ENCODE assay signal across 26 cellular contexts in genomic region chr1:65630855-65631254, GRCh38.
A peak's percentile ranks its signal among the peaks of the same experiment; 100 is the strongest.
DNase-seq lines count a peak whose midpoint lies in the region; ATAC-seq and TF ChIP-seq lines count a peak whose summit lies in the region.
"Had no signal": no experiment of that assay in that cellular context is flagged by ENCODE, and none has a peak within 500 bp of the region (broad histone marks: within the 10 kb centered on the region; RNA-seq: fewer than 3 reads in every experiment).

No MANE protein-coding gene starts in this region.

- no peak overlapping the region for H4K91ac ChIP-seq in mesenchymal stem cell (ENCODE audit: low read length)

- H3K27ac Mint-ChIP-seq in Calu3 (ENCODE audit: unreplicated experiment) = no peak overlapping the region
- H3K27ac Mint-ChIP-seq: stimulated activated naive B cell treated with anti-CD40 and anti-IgM and Interleukin-4, amounts not matched to agents 10 μg/mL and 1 μg/mL and 100 μg/mL, for 72 hours; T-helper 2 cell treated with Interferon-gamma antibody and Interleukin-4, amounts not matched to agents 5 μg/mL and 100 μg/mL, for 36 hours had no signal

- WGBS in mesenchymal stem cell = no CpG with 5 or more reads among the region's 2 CpGs

- H3K27ac ChIP-seq in mesenchymal stem cell (ENCODE audit: low read length, poor library complexity, severe bottlenecking) (no peak overlapping the region), lower lobe of right lung (no peak overlapping the region)
- H3K27ac ChIP-seq: 22Rv1, BLaER1, dorsolateral prefrontal cortex, esophagus muscularis mucosa, SJSA1 had no signal

- no peak overlapping the region for H2AFZ ChIP-seq in mesenchymal stem cell (ENCODE audit: low read depth, low read length)

- no peaks in the 10 kb centered on the region for H3K79me1 ChIP-seq in mesenchymal stem cell (replicated peaks; ENCODE audit: low read length, poor library complexity, severe bottlenecking)

- H3K4me3 Mint-ChIP-seq in Calu3 (ENCODE audit: low read depth, unreplicated experiment) = no peak overlapping the region
- H3K4me3 Mint-ChIP-seq: stimulated activated naive B cell treated with anti-CD40 and anti-IgM and Interleukin-4, amounts not matched to agents 10 μg/mL and 1 μg/mL and 100 μg/mL, for 72 hours; T-helper 2 cell treated with Interferon-gamma antibody and Interleukin-4, amounts not matched to agents 5 μg/mL and 100 μg/mL, for 36 hours had no signal

- H3K27me3 Mint-ChIP-seq in Calu3 (ENCODE audit: unreplicated experiment) = no peaks in the 10 kb centered on the region
- H3K27me3 Mint-ChIP-seq: stimulated activated naive B cell treated with anti-CD40 and anti-IgM and Interleukin-4, amounts not matched to agents 10 μg/mL and 1 μg/mL and 100 μg/mL, for 72 hours had no signal

- H2BK12ac ChIP-seq in mesenchymal stem cell (ENCODE audit: low read length in 2 of 2) = no peak overlapping the region

- H3K9me3 Mint-ChIP-seq in Calu3 (ENCODE audit: low read depth, unreplicated experiment) = no peaks in the 10 kb centered on the region
- H3K9me3 Mint-ChIP-seq: stimulated activated naive B cell treated with anti-CD40 and anti-IgM and Interleukin-4, amounts not matched to agents 10 μg/mL and 1 μg/mL and 100 μg/mL, for 72 hours; T-helper 2 cell treated with Interferon-gamma antibody and Interleukin-4, amounts not matched to agents 5 μg/mL and 100 μg/mL, for 36 hours had no signal

- no peak overlapping the region for H3K18ac ChIP-seq in mesenchymal stem cell (ENCODE audit: low read depth in 1 of 2, low read length in 2 of 2)

- no peak for ATAC-seq in lower lobe of right lung
- ATAC-seq: PC-3; stimulated activated naive B cell treated with anti-CD40 and anti-IgM and Interleukin-4, amounts not matched to agents 10 μg/mL and 1 μg/mL and 100 μg/mL, for 72 hours had no signal

- H2AK5ac ChIP-seq in mesenchymal stem cell (ENCODE audit: low read length, severe bottlenecking) = peak overlapping the region; percentile 33

- H3K9me3 ChIP-seq in mesenchymal stem cell (ENCODE audit: control insufficient read depth, low read length) = no peaks in the 10 kb centered on the region
- H3K9me3 ChIP-seq in lower lobe of right lung = no peaks in the 10 kb centered on the region
- H3K9me3 ChIP-seq: BLaER1, esophagus muscularis mucosa, SJSA1, transverse colon had no signal

- no peak overlapping the region for H4K8ac ChIP-seq in mesenchymal stem cell (ENCODE audit: low read length)

- H3K4me3 ChIP-seq in mesenchymal stem cell (ENCODE audit: insufficient read depth in 1 of 2, low read depth in 1 of 2, low read length in 2 of 2) (no peak overlapping the region), lower lobe of right lung (no peak overlapping the region)
- H3K4me3 ChIP-seq: BLaER1, dorsolateral prefrontal cortex, esophagus muscularis mucosa, SJSA1, transverse colon had no signal

- in situ Hi-C loops in KBM-7 (cut with MboI; ENCODE audit: low pct_unique_long_range_greater_than_20kb, low sequenced_read_pairs) = no loop called here

- no peak overlapping the region for H3K14ac ChIP-seq in mesenchymal stem cell (ENCODE audit: low read length in 2 of 2)

- peak; percentile 4 for DNase-seq in NCI-H82 (lab: John Stamatoyannopoulos, UW)
- no peak for DNase-seq in NCI-H82 treated with DMSO at 0.1 percent for 48 hours (lab: John Stamatoyannopoulos, UW; ENCODE audit: unreplicated experiment)
- peak; percentile 43 for DNase-seq in dermis blood vessel endothelial cell
- no peak for DNase-seq in mesenchymal stem cell
- DNase-seq in smooth muscle cell of the brain vasculature (ENCODE audit: low read depth, low spot score) = peak; percentile 64
- DNase-seq in KBM-7 = no peak
- no peak for DNase-seq in lower lobe of right lung
- no peak for DNase-seq in Calu3
- DNase-seq: activated CD8-positive, alpha-beta memory T cell treated with anti-CD3 and anti-CD28 coated beads, Interleukin-2, amount 50 U/mL, for 48 hours; aorta; DMS 273 treated with DMSO at 0.1 percent for 48 hours; dorsolateral prefrontal cortex; GOT3; hypothalamus; KG1; NCI-H1092 treated with DMSO at 0.1 percent for 48 hours; NCI-H524 treated with DMSO at 0.1 percent for 48 hours; PC-3; posterior cingulate gyrus; stimulated activated naive B cell treated with anti-CD40 and anti-IgM and Interleukin-4, amounts not matched to agents 10 μg/mL and 1 μg/mL and 100 μg/mL, for 72 hours; transverse colon had no signal

- H3K36me3 ChIP-seq in mesenchymal stem cell (ENCODE audit: control insufficient read depth in 1 of 2, insufficient read depth in 2 of 2, low read depth in 1 of 2, low read length in 2 of 2) (no peaks in the 10 kb centered on the region), lower lobe of right lung (no peaks in the 10 kb centered on the region)
- H3K36me3 ChIP-seq: BLaER1, esophagus muscularis mucosa, SJSA1, transverse colon had no signal

- H3K4me1 Mint-ChIP-seq in Calu3 (ENCODE audit: low read depth, unreplicated experiment) = no peaks in the 10 kb centered on the region
- H3K4me1 Mint-ChIP-seq: stimulated activated naive B cell treated with anti-CD40 and anti-IgM and Interleukin-4, amounts not matched to agents 10 μg/mL and 1 μg/mL and 100 μg/mL, for 72 hours had no signal

- no peaks in the 10 kb centered on the region for H3K27me3 ChIP-seq in mesenchymal stem cell (ENCODE audit: control insufficient read depth in 1 of 2, insufficient read depth in 1 of 2, low read length in 2 of 2)
- H3K27me3 ChIP-seq in lower lobe of right lung (ENCODE audit: low read depth) = no peaks in the 10 kb centered on the region
- H3K27me3 ChIP-seq: BLaER1, dorsolateral prefrontal cortex, esophagus muscularis mucosa, SJSA1, transverse colon had no signal

- CTCF ChIA-PET in Calu3 (lab: Charles Lee) = no interaction called here

- no peak overlapping the region for H3K23ac ChIP-seq in mesenchymal stem cell (ENCODE audit: low read length in 2 of 2)

- no TSS peak for BruUV-seq in Calu3 (replicated peaks; lab: Mats Ljungman, UMichigan)

- no peak overlapping the region for H2BK5ac ChIP-seq in mesenchymal stem cell (ENCODE audit: low read depth, low read length, poor library complexity, severe bottlenecking)

- no peak overlapping the region for H3K4ac ChIP-seq in mesenchymal stem cell (ENCODE audit: low read depth in 1 of 2, low read length in 2 of 2)

- H2BK120ac ChIP-seq in mesenchymal stem cell (ENCODE audit: low read depth, low read length) = no peak overlapping the region

- H3K36me3 Mint-ChIP-seq in Calu3 (ENCODE audit: insufficient read depth, unreplicated experiment) = no peaks in the 10 kb centered on the region
- H3K36me3 Mint-ChIP-seq: stimulated activated naive B cell treated with anti-CD40 and anti-IgM and Interleukin-4, amounts not matched to agents 10 μg/mL and 1 μg/mL and 100 μg/mL, for 72 hours had no signal

- no peak overlapping the region for H2BK15ac ChIP-seq in mesenchymal stem cell (ENCODE audit: low read depth, poor library complexity, severe bottlenecking)

- intact Hi-C loops in lower lobe of right lung (cut with DNase I) (no loop called here), Calu3 (cut with micrococcal nuclease; ENCODE audit: unreplicated experiment) (no loop called here)

- H3K4me1 ChIP-seq in mesenchymal stem cell (ENCODE audit: control insufficient read depth, insufficient read depth, low read depth, low read length) = no peaks in the 10 kb centered on the region
- no peaks in the 10 kb centered on the region for H3K4me1 ChIP-seq in lower lobe of right lung
- H3K4me1 ChIP-seq: BLaER1, esophagus muscularis mucosa, SJSA1 had no signal

- H3K4me2 ChIP-seq in mesenchymal stem cell (ENCODE audit: low read length, poor library complexity, severe bottlenecking) = no peak overlapping the region
- H3K4me2 ChIP-seq: BLaER1 had no signal

- no peak for TF ChIP-seq CTCF in lower lobe of right lung (IDR thresholded peaks at IDR 0.05)
- no peak for TF ChIP-seq CTCF in Calu3 (IDR thresholded peaks at IDR 0.05; ENCODE audit: unreplicated experiment)

- H3K9ac ChIP-seq in mesenchymal stem cell (ENCODE audit: low read length) = no peak overlapping the region
- H3K9ac ChIP-seq: BLaER1 had no signal

Comparison
In these comparisons a context has a peak if more than half of its experiments do, and no peak if none do; other contexts are left out.
1. DNase-seq: peak in NCI-H82 (single experiment), dermis blood vessel endothelial cell (single experiment) and smooth muscle cell of the brain vasculature (single experiment); none in NCI-H82 treated with DMSO at 0.1 percent for 48 hours (single experiment), mesenchymal stem cell (single experiment), KBM-7 (single experiment), lower lobe of right lung (single experiment) and Calu3 (single experiment).